15 cellular contexts compared by ENCODE assay signal in the genomic region with DNA sequence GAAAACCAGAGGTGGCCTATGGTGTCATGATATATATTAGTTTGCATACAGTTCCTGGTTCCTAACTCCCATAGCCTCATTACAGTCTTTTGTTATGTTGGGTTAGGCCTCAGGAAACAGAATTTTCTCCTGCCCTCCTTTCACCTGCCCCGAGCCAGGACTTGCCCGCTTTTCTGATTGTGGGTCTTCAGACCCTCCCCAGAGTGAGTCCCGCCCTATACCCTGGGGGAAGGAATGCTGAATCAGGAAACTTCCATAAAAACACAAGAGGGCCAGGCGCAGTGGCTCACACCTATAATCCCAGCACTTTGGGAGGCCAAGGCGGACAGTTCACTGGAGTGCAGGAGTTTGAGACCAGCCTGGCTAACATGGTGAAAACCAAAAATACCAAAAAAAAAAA.
DNase-seq lines count a peak whose midpoint lies in the region; ATAC-seq, FAIRE-seq and TF ChIP-seq lines count a peak whose summit lies in the region.
"Had no signal": no experiment of that assay in that cellular context is flagged by ENCODE, and none has a peak within 500 bp of the region (broad histone marks: within the 10 kb centered on the region; RNA-seq: fewer than 3 reads in every experiment).

No MANE protein-coding gene starts in this region.

- DNase-seq in ELF-1 (ENCODE audit: low read depth, low spot score) (peak; percentile 95), PC-3 (no peak), K562 (ENCODE audit: extremely low read depth in 1 of 4, low spot score in 3 of 4) (no peak), mesendoderm (peak; percentile 37), GM19239 (ENCODE audit: insufficient read length, low spot score) (no peak), COLO829 (ENCODE audit: low spot score) (no peak), AG08395 (ENCODE audit: low spot score) (no peak)
- DNase-seq: 8988T; C1 segment of cervical spinal cord; CD4-positive, alpha-beta T cell; DMS79; H7 had no signal

- no peak for TF ChIP-seq RAD21 in K562 (CRISPR knock-in tag; conservative IDR thresholded peaks at IDR 0.05 in 1 of 2, IDR thresholded peaks at IDR 0.05 in 1 of 2)

- ATAC-seq in PC-3 (peak; percentile 42), K562 (no peak), HG02588 (IDR thresholded peaks at IDR 0.05; ENCODE audit: unreplicated experiment) (no peak)

- no peak overlapping the region for H3K4ac ChIP-seq in mesendoderm (ENCODE audit: low read depth, low read length)

- BruUV-seq in PC-3 (replicated peaks; lab: Mats Ljungman, UMichigan) (no TSS peak), K562 (replicated peaks; lab: Mats Ljungman, UMichigan) (no TSS peak)

- H3K4me2 ChIP-seq in PC-3 (ENCODE audit: low read length) (no peak overlapping the region), K562 (ENCODE audit: insufficient read depth, low read length) (no peak overlapping the region), mesendoderm (ENCODE audit: low read length) (no peak overlapping the region)

- TF ChIP-seq EP300 in K562 (IDR thresholded peaks at IDR 0.05; ENCODE audit: low read length), result no peak

- POLR2A ChIA-PET in PC-3 (lab: Charles Lee; ENCODE audit: unreplicated experiment), result no interaction called here
- POLR2A ChIA-PET in K562 (lab: Yijun Ruan, JAX), result no interaction called here

- H3K36me3 ChIP-seq in PC-3 (ENCODE audit: low read depth, low read length), result peaks cover 29% of the 10 kb centered on the region
- peaks cover 15% of the 10 kb centered on the region; the same call in 1 of the 3 replicates for H3K36me3 ChIP-seq in K562 (ENCODE audit: control insufficient read depth, insufficient read depth, low read length)
- H3K36me3 ChIP-seq in mesendoderm (ENCODE audit: control insufficient read depth, insufficient read depth, low read length), result no peaks in the 10 kb centered on the region

- no peak overlapping the region for H2AFZ ChIP-seq in PC-3 (ENCODE audit: low read length)
- no peak overlapping the region for H2AFZ ChIP-seq in K562 (ENCODE audit: low read depth, low read length)

- no peak overlapping the region for H2AK5ac ChIP-seq in mesendoderm (ENCODE audit: low read length)

- no peak overlapping the region for H2BK120ac ChIP-seq in mesendoderm (ENCODE audit: low read depth, low read length)

- no peak overlapping the region for H3K4me3 ChIP-seq in PC-3 (ENCODE audit: low read length)
- no peak overlapping the region for H3K4me3 ChIP-seq in K562
- H3K4me3 ChIP-seq in mesendoderm (ENCODE audit: low read length), result no peak overlapping the region

- no peak overlapping the region for H2BK5ac ChIP-seq in mesendoderm (ENCODE audit: low read length)

- H4K20me1 ChIP-seq in PC-3 (ENCODE audit: low read length) (no peaks in the 10 kb centered on the region), K562 (replicated peaks; ENCODE audit: control insufficient read depth, insufficient read depth, low read length) (no peaks in the 10 kb centered on the region)

- H3K9me2 ChIP-seq in PC-3 (replicated peaks; ENCODE audit: low read length), result no peaks in the 10 kb centered on the region

- H3K18ac ChIP-seq in mesendoderm (ENCODE audit: low read length), result no peak overlapping the region

- WGBS in K562 (ENCODE audit: insufficient coverage, low coverage, missing lambda C conversion rate), result 87% methylated on average over 4 of the region's 5 CpGs
- WGBS in mesendoderm (ENCODE audit: extremely low coverage, insufficient coverage, low lambda C conversion rate), result no CpG with 5 or more reads among the region's 5 CpGs

- no peaks in the 10 kb centered on the region for H3K27me3 ChIP-seq in PC-3 (ENCODE audit: low read length)
- no peaks in the 10 kb centered on the region for H3K27me3 ChIP-seq in K562 (ENCODE audit: control insufficient read depth in 2 of 2, insufficient read depth in 2 of 2, low read length in 2 of 2)
- H3K27me3 ChIP-seq in mesendoderm (ENCODE audit: insufficient read depth, low read length, poor library complexity), result no peaks in the 10 kb centered on the region

- H3K27ac ChIP-seq in PC-3 (ENCODE audit: low read length), result no peak overlapping the region
- H3K27ac ChIP-seq in K562 (ENCODE audit: extremely low read depth, low read depth, low read length), result no peak overlapping the region
- no peak overlapping the region for H3K27ac ChIP-seq in mesendoderm (ENCODE audit: low read depth, low read length)

- no peak for FAIRE-seq in K562 (lab: Jason Lieb, UNC)
- FAIRE-seq in GM19239 (lab: Jason Lieb, UNC), result no peak
- FAIRE-seq: GM12891, HTR-8/SVneo had no signal

- in situ Hi-C loops in K562 (cut with MboI), result no loop called here

- no peaks in the 10 kb centered on the region for H3F3A ChIP-seq in PC-3 (ENCODE audit: low read length, unreplicated experiment)

- H4K5ac ChIP-seq in mesendoderm (ENCODE audit: low read length), result no peak overlapping the region

- CTCF ChIA-PET in PC-3 (lab: Charles Lee), result interaction anchor here (0.6 kb wide), 1 partner anchor 533 kb away, joined by 6 read pairs; no protein-coding TSS in a partner anchor
- CTCF ChIA-PET in K562 (lab: Yijun Ruan, JAX; ENCODE audit: low intra/inter-chr PET ratio), result no interaction called here

- H3K79me2 ChIP-seq in PC-3 (ENCODE audit: low read length), result no peaks in the 10 kb centered on the region
- no peaks in the 10 kb centered on the region for H3K79me2 ChIP-seq in K562 (ENCODE audit: control insufficient read depth, insufficient read depth, low read length)
- no peaks in the 10 kb centered on the region for H3K79me2 ChIP-seq in mesendoderm (ENCODE audit: control insufficient read depth, insufficient read depth, low read length)

- TF ChIP-seq CTCF in PC-3 (conservative IDR thresholded peaks at IDR 0.05; ENCODE audit: low read depth, low read length) (no peak), K562 (IDR thresholded peaks at IDR 0.05 in 2 of 3, conservative IDR thresholded peaks at IDR 0.05 in 1 of 3; ENCODE audit: insufficient read depth in 2 of 3, low read depth in 1 of 3, low read length in 3 of 3) (no peak)

- no peak overlapping the region for H3K56ac ChIP-seq in mesendoderm (ENCODE audit: low read length)

- H3K4me1 ChIP-seq in PC-3 (ENCODE audit: insufficient read depth, low read length), result peaks cover 10% of the 10 kb centered on the region
- H3K4me1 ChIP-seq in K562 (replicated peaks in 1 of 2; ENCODE audit: control insufficient read depth in 2 of 2, insufficient read depth in 2 of 2, low read length in 2 of 2), result no peaks in the 10 kb centered on the region; a peak in 1 of 5 replicates
- no peaks in the 10 kb centered on the region for H3K4me1 ChIP-seq in mesendoderm (ENCODE audit: control insufficient read depth, low read depth, low read length)

- H3K9me3 ChIP-seq in PC-3 (ENCODE audit: low read length) (no peaks in the 10 kb centered on the region), K562 (replicated peaks; ENCODE audit: control insufficient read depth, insufficient read depth, low read depth, low read length) (no peaks in the 10 kb centered on the region)

- H3K9me1 ChIP-seq in K562 (ENCODE audit: control insufficient read depth, insufficient read depth, low read length), result no peaks in the 10 kb centered on the region

- no peak for TF ChIP-seq POLR2A in K562 (conservative IDR thresholded peaks at IDR 0.05)

- H3K79me1 ChIP-seq in mesendoderm (ENCODE audit: low read length), result no peaks in the 10 kb centered on the region

- no peak overlapping the region for H4K8ac ChIP-seq in mesendoderm (ENCODE audit: low read depth, low read length)

- no peak overlapping the region for H3K23ac ChIP-seq in mesendoderm (ENCODE audit: low read length)

- H3K9ac ChIP-seq in PC-3 (ENCODE audit: low read length), result no peak overlapping the region
- no peak overlapping the region for H3K9ac ChIP-seq in K562 (ENCODE audit: insufficient read depth in 1 of 2, low read depth in 2 of 2, low read length in 2 of 2)
- no peak overlapping the region for H3K9ac ChIP-seq in mesendoderm (ENCODE audit: low read length)

- H2BK15ac ChIP-seq in mesendoderm (replicated peaks; ENCODE audit: low read depth), result no peak overlapping the region

- intact Hi-C loops in PC-3 (cut with micrococcal nuclease) (loop anchor here (10.0 kb wide), 1 partner anchor 107 kb away; no protein-coding TSS in a partner anchor), K562 (cut with micrococcal nuclease) (no loop called here)

TF ChIP-seq in K562, 482 proteins besides CTCF, POLR2A, EP300 and RAD21:
- TF ChIP-seq, protein P1, sequence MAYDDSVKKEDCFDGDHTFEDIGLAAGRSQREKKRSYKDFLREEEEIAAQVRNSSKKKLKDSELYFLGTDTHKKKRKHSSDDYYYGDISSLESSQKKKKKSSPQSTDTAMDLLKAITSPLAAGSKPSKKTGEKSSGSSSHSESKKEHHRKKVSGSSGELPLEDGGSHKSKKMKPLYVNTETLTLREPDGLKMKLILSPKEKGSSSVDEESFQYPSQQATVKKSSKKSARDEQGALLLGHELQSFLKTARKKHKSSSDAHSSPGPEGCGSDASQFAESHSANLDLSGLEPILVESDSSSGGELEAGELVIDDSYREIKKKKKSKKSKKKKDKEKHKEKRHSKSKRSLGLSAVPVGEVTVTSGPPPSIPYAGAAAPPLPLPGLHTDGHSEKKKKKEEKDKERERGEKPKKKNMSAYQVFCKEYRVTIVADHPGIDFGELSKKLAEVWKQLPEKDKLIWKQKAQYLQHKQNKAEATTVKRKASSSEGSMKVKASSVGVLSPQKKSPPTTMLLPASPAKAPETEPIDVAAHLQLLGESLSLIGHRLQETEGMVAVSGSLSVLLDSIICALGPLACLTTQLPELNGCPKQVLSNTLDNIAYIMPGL (CRISPR knock-in tag; IDR thresholded peaks at IDR 0.05), result no peak
- TF ChIP-seq C11orf30 (IDR thresholded peaks at IDR 0.05; ENCODE audit: low read depth) (0 out of 2 replicates have a peak, but pooled peaks have one; percentile 25), CEBPG (CRISPR knock-in tag; IDR thresholded peaks at IDR 0.05) (no peak), CEBPG (tag; conservative IDR thresholded peaks at IDR 0.05 in 1 of 2, IDR thresholded peaks at IDR 0.05 in 1 of 2) (no peak), FOXJ2 (tag; IDR thresholded peaks at IDR 0.05) (no peak), CTBP1 (IDR thresholded peaks at IDR 0.05; ENCODE audit: borderline replicate concordance) (no peak), CHD2 (IDR thresholded peaks at IDR 0.05; ENCODE audit: low read depth, low read length) (no peak), ZNF316 (IDR thresholded peaks at IDR 0.05) (peak; percentile 25; the same call in 1 of the 2 replicates)
- TF ChIP-seq, protein P2, sequence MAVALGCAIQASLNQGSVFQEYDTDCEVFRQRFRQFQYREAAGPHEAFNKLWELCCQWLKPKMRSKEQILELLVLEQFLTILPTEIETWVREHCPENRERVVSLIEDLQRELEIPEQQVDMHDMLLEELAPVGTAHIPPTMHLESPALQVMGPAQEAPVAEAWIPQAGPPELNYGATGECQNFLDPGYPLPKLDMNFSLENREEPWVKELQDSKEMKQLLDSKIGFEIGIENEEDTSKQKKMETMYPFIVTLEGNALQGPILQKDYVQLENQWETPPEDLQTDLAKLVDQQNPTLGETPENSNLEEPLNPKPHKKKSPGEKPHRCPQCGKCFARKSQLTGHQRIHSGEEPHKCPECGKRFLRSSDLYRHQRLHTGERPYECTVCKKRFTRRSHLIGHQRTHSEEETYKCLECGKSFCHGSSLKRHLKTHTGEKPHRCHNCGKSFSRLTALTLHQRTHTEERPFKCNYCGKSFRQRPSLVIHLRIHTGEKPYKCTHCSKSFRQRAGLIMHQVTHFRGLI (CRISPR knock-in tag; IDR thresholded peaks at IDR 0.05), result no peak

Comparison
In these comparisons a context has a peak if more than half of its experiments do, and no peak if none do; other contexts are left out.
1. DNase-seq: peak in ELF-1 (single experiment) and mesendoderm (single experiment); none in PC-3 (single experiment), K562 (0 of 4), GM19239 (single experiment), COLO829 (single experiment) and AG08395 (single experiment).